ENCODE assay signal across 27 cellular contexts in the genomic region with DNA sequence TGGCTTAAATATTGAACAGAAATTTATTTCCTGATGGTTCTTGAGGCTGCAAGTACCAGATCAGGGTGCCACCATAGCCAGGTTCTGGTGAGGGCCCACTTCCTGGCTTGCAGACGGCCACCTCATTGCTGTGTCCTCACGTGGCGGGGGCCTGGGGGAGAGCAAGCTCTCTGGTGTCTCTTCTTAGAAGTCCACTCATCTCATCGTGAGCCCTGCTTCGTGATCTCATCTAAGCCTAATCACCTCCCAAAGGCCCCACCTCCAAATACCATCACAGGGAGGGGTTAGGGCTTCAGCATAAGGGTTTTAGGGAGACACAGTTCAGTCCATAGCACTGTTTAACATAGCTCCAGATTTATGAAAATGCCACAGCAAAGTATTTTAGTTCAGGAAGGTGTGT.
"Had no signal": no experiment of that assay in that cellular context is flagged by ENCODE, and none has a peak within 500 bp of the region (broad histone marks: within the 10 kb centered on the region; RNA-seq: fewer than 3 reads in every experiment).

No MANE protein-coding gene starts in this region.

- H3K27me3 ChIP-seq: cardiac muscle cell, MG63, SJSA1 had no signal

- H3K4me3 ChIP-seq: cardiac muscle cell, MG63, SJSA1 had no signal

- H3K27ac ChIP-seq: cardiac muscle cell, SJSA1, VCaP had no signal

- H3K36me3 ChIP-seq: cardiac muscle cell, MG63, SJSA1 had no signal

- ATAC-seq: activated T-cell treated with anti-CD3 and anti-CD28 coated beads, Interleukin-2, amount 50 U/mL, for 4 hours; HepG2; Panc1; T-helper 17 cell had no signal

- DNase-seq: activated CD4-positive, alpha-beta memory T cell treated with anti-CD3 and anti-CD28 coated beads for 36 hours; activated CD4-positive, alpha-beta T cell treated with anti-CD3 and anti-CD28 coated beads, Interleukin-2, amount 10 ng/mL, durations not matched to agents 7 days and 5 days; activated CD4-positive, CD25-positive, alpha-beta regulatory T cell; activated CD8-positive, alpha-beta memory T cell treated with anti-CD3 and anti-CD28 coated beads for 24 hours; activated effector memory CD4-positive, alpha-beta T cell treated with anti-CD3 and anti-CD28 coated beads, Interleukin-2, amount 50 U/mL, for 16 hours; activated naive CD4-positive, alpha-beta T cell treated with anti-CD3 and anti-CD28 coated beads for 36 hours; activated T-cell treated with anti-CD3 and anti-CD28 coated beads, Interleukin-2, amount 50 U/mL, for 4 hours; amygdala; MG63; MV-4-11; NCI-H1105; NCI-H1436; NCI-H187; NCI-H2081 treated with DMSO at 0.1 percent for 48 hours; NCI-H446 treated with DMSO at 0.1 percent for 48 hours; NCI-H524 treated with DMSO at 0.1 percent for 48 hours; NCI-H748 treated with DMSO at 0.1 percent for 48 hours; OCI-M1; Right ventricle myocardium superior; RPMI8226; T-helper 17 cell; T-helper 9 cell had no signal

- H3K9me3 ChIP-seq: MG63, SJSA1 had no signal

- H3K4me1 ChIP-seq: SJSA1 had no signal
